10 cellular contexts compared by ENCODE assay signal in genomic region chr10:3469639-3470020, GRCh38.
DNase-seq lines count a peak whose midpoint lies in the region; ATAC-seq, FAIRE-seq and TF ChIP-seq lines count a peak whose summit lies in the region.
"Had no signal": no experiment of that assay in that cellular context is flagged by ENCODE, and none has a peak within 500 bp of the region (broad histone marks: within the 10 kb centered on the region; RNA-seq: fewer than 3 reads in every experiment).

No MANE protein-coding gene starts in this region.

- H4K8ac ChIP-seq in H1 (ENCODE audit: extremely low read depth, insufficient read depth, low read length) (no peak overlapping the region), neuronal stem cell (ENCODE audit: low read depth, low read length) (no peak overlapping the region)

- H2BK5ac ChIP-seq in H1 (ENCODE audit: low read depth, low read length), result peak overlapping the region; percentile 71
- H2BK5ac ChIP-seq in neuronal stem cell (ENCODE audit: low read length), result no peak overlapping the region

- no peak for TF ChIP-seq EP300 in H1 (IDR thresholded peaks at IDR 0.05; ENCODE audit: borderline replicate concordance in 1 of 2, low read depth in 2 of 2, low read length in 2 of 2)

- H3K23me2 ChIP-seq in H1 (ENCODE audit: low read depth, low read length), result no peaks in the 10 kb centered on the region

- H3K23ac ChIP-seq in H1 (ENCODE audit: insufficient read length) (no peak overlapping the region), neuronal stem cell (ENCODE audit: low read depth, low read length, poor library complexity) (no peak overlapping the region)

- H2AK5ac ChIP-seq in H1 (ENCODE audit: low read depth, low read length) (no peak overlapping the region), neuronal stem cell (ENCODE audit: low read depth, low read length) (no peak overlapping the region)

- no peak overlapping the region for H4K5ac ChIP-seq in H1 (ENCODE audit: insufficient read length, low read depth, low read length)

- no peak overlapping the region for H3K27ac Mint-ChIP-seq in T-cell
- H3K27ac Mint-ChIP-seq: B cell had no signal

- no peak for ATAC-seq in PC-3
- no peak for ATAC-seq in GM18517 (IDR thresholded peaks at IDR 0.05; ENCODE audit: unreplicated experiment)
- no peak for ATAC-seq in T-cell (replicated peaks in 1 of 4)
- ATAC-seq in GM18519 (IDR thresholded peaks at IDR 0.05; ENCODE audit: low FRiP score, unreplicated experiment), result no peak

- no TSS peak for BruUV-seq in PC-3 (replicated peaks; lab: Mats Ljungman, UMichigan)

- H2BK20ac ChIP-seq in H1 (ENCODE audit: low read length), result no peak overlapping the region

- H3K4me2 ChIP-seq in PC-3 (ENCODE audit: low read length) (peak overlapping the region; percentile 86), H1 (ENCODE audit: insufficient read depth in 1 of 2, low read depth in 2 of 2, low read length in 2 of 2) (no peak overlapping the region), neuronal stem cell (ENCODE audit: insufficient read depth, low read length, poor library complexity, severe bottlenecking) (no peak overlapping the region)

- H3K36me3 Mint-ChIP-seq in T-cell, result no peaks in the 10 kb centered on the region
- H3K36me3 Mint-ChIP-seq: activated naive CD8-positive, alpha-beta T cell had no signal

- H3K27ac ChIP-seq in PC-3 (ENCODE audit: low read length) (peak overlapping the region; percentile 100), H1 (ENCODE audit: low read depth, low read length) (no peak overlapping the region), neuronal stem cell (replicated peaks; ENCODE audit: low read length) (no peak overlapping the region)

- peaks cover 38 to 56% (median 42%) of the 10 kb centered on the region in 3 donors for H3K4me1 Mint-ChIP-seq in T-cell

- no peak for TF ChIP-seq RAD21 in H1 (IDR thresholded peaks at IDR 0.05 in 1 of 2, conservative IDR thresholded peaks at IDR 0.05 in 1 of 2; ENCODE audit: low read depth in 2 of 2, low read length in 2 of 2)

- peaks cover 62% of the 10 kb centered on the region for H3K4me1 ChIP-seq in PC-3 (ENCODE audit: insufficient read depth, low read length)
- H3K4me1 ChIP-seq in H1 (replicated peaks in 1 of 4; ENCODE audit: control insufficient read depth in 3 of 4, insufficient read depth in 4 of 4, low read length in 3 of 4), result peaks cover 0 to 6% (median 2%) of the 10 kb centered on the region in 4 experiments; a peak in 3 of 7 replicates
- peaks cover 10 to 20% of the 10 kb centered on the region in 2 donors for H3K4me1 ChIP-seq in neuronal stem cell (ENCODE audit: control insufficient read depth in 2 of 2, insufficient read depth in 1 of 2, low read depth in 1 of 2, low read length in 2 of 2)

- POLR2A ChIA-PET in PC-3 (lab: Charles Lee; ENCODE audit: unreplicated experiment), result no interaction called here
- POLR2A ChIA-PET in H1 (lab: Charles Lee; ENCODE audit: partially characterized antibody), result no interaction called here
- POLR2A ChIA-PET in T-cell (lab: Charles Lee), result no interaction called here

- H3K79me2 ChIP-seq in PC-3 (ENCODE audit: low read length) (no peaks in the 10 kb centered on the region), H1 (ENCODE audit: control insufficient read depth in 1 of 2, insufficient read depth in 2 of 2, low read length in 2 of 2) (no peaks in the 10 kb centered on the region)

- FAIRE-seq in H1 (lab: Jason Lieb, UNC), result no peak

- 91% methylated on average over 2 of the region's 2 CpGs; no CpG with 5 or more reads in 1 of the 2 experiments for WGBS in H1 (ENCODE audit: extremely low coverage in 1 of 2, insufficient coverage in 1 of 2, insufficient read length in 1 of 2, insufficient replicate concordance in 2 of 2, low coverage in 1 of 2, low lambda C conversion rate in 2 of 2, missing lambda C conversion rate in 1 of 2), 2 experiments
- no CpG with 5 or more reads among the region's 2 CpGs for WGBS in neuronal stem cell (ENCODE audit: extremely low coverage in 2 of 2, insufficient read length in 2 of 2, insufficient replicate concordance in 1 of 2), 2 donors

- no peaks in the 10 kb centered on the region for H3K27me3 ChIP-seq in PC-3 (ENCODE audit: low read length)
- no peaks in the 10 kb centered on the region for H3K27me3 ChIP-seq in H1 (replicated peaks in 1 of 4; ENCODE audit: control insufficient read depth in 3 of 4, extremely low read depth in 1 of 4, insufficient read depth in 3 of 4, low read length in 3 of 4)
- H3K27me3 ChIP-seq in neuronal stem cell (ENCODE audit: control insufficient read depth in 3 of 3, insufficient read depth in 3 of 3, low read depth in 1 of 3, low read length in 3 of 3), result no peaks in the 10 kb centered on the region

- H3K56ac ChIP-seq in H1 (replicated peaks; ENCODE audit: insufficient read length, low read depth, low read length), result no peak overlapping the region

- no peak for TF ChIP-seq POLR2A in H1 (IDR thresholded peaks at IDR 0.05; ENCODE audit: control extremely low read depth in 1 of 2, low read depth in 2 of 2, low read length in 2 of 2)

- no peaks in the 10 kb centered on the region for H3K9me3 Mint-ChIP-seq in T-cell

- H3K14ac ChIP-seq in H1 (ENCODE audit: insufficient read length) (no peak overlapping the region), neuronal stem cell (ENCODE audit: low read length) (no peak overlapping the region)

- no peaks in the 10 kb centered on the region; the same call in 1 of the 2 replicates for H3K79me1 ChIP-seq in H1 (ENCODE audit: low read depth, low read length)
- no peaks in the 10 kb centered on the region for H3K79me1 ChIP-seq in neuronal stem cell (ENCODE audit: low read depth, low read length)

- H3K36me3 ChIP-seq in PC-3 (ENCODE audit: low read depth, low read length), result no peaks in the 10 kb centered on the region
- H3K36me3 ChIP-seq in H1 (ENCODE audit: control insufficient read depth in 2 of 4, insufficient read depth in 4 of 4, low read length in 3 of 4), result no peaks in the 10 kb centered on the region
- H3K36me3 ChIP-seq in neuronal stem cell (replicated peaks in 1 of 2; ENCODE audit: control insufficient read depth in 2 of 2, insufficient read depth in 2 of 2, low read length in 2 of 2), result no peaks in the 10 kb centered on the region

- H3F3A ChIP-seq in PC-3 (ENCODE audit: low read length, unreplicated experiment), result no peaks in the 10 kb centered on the region

- peak overlapping the region; percentile 92 for H3K9ac ChIP-seq in PC-3 (ENCODE audit: low read length)
- no peak overlapping the region for H3K9ac ChIP-seq in H1 (replicated peaks in 1 of 4; ENCODE audit: extremely low read depth in 1 of 4, low read depth in 3 of 4, low read length in 3 of 4)
- no peak overlapping the region for H3K9ac ChIP-seq in neuronal stem cell (ENCODE audit: low read depth, low read length, poor library complexity)

- H3K9me2 ChIP-seq in PC-3 (replicated peaks; ENCODE audit: low read length), result no peaks in the 10 kb centered on the region

- H3K18ac ChIP-seq in H1 (ENCODE audit: extremely low read depth, low read length) (no peak overlapping the region), neuronal stem cell (ENCODE audit: low read length) (peak overlapping the region; percentile 27)

- H4K20me1 ChIP-seq in PC-3 (ENCODE audit: low read length) (no peaks in the 10 kb centered on the region), H1 (replicated peaks in 1 of 2; ENCODE audit: control insufficient read depth in 1 of 2, insufficient read depth in 2 of 2, low read length in 2 of 2) (no peaks in the 10 kb centered on the region)

- CTCF ChIA-PET in PC-3 (lab: Charles Lee), result no interaction called here
- CTCF ChIA-PET in H1 (lab: Charles Lee; ENCODE audit: partially characterized antibody), result interaction anchor here (1.3 kb wide), 1 partner anchor 206 kb away, joined by 3 read pairs; no protein-coding TSS in a partner anchor
- CTCF ChIA-PET in T-cell (lab: Charles Lee), result no interaction called here

- peak; percentile 31 for DNase-seq in A172 (ENCODE audit: low spot score)
- DNase-seq in PC-3, result peak; percentile 45
- DNase-seq in H1 (ENCODE audit: low read depth in 1 of 2, low spot score in 2 of 2), result no peak
- DNase-seq in neuronal stem cell (ENCODE audit: low spot score), result no peak
- DNase-seq in NOMO-1 (lab: John Stamatoyannopoulos, UW; ENCODE audit: unreplicated experiment in 2 of 2), result no peak
- DNase-seq in T-cell, result no peak

- H2BK15ac ChIP-seq in H1 (ENCODE audit: low read length), result no peak overlapping the region
- H2BK15ac ChIP-seq in neuronal stem cell (ENCODE audit: low read length), result no peak overlapping the region

- intact Hi-C loops in PC-3 (cut with micrococcal nuclease), result loop anchor here (1.0 to 10.0 kb wide), 10 partner anchors 13 to 1303 kb away; no protein-coding TSS in a partner anchor

- no peak overlapping the region for H3K4ac ChIP-seq in H1 (replicated peaks; ENCODE audit: insufficient read length, low read depth, low read length)
- H3K4ac ChIP-seq in neuronal stem cell (ENCODE audit: low read length), result no peak overlapping the region

- H3K9me3 ChIP-seq in PC-3 (ENCODE audit: low read length) (no peaks in the 10 kb centered on the region), H1 (ENCODE audit: insufficient read depth in 2 of 2, low read depth in 1 of 2, low read length in 1 of 2) (no peaks in the 10 kb centered on the region), neuronal stem cell (replicated peaks in 1 of 2; ENCODE audit: control insufficient read depth in 2 of 2, insufficient read depth in 1 of 2, low read depth in 1 of 2, low read length in 2 of 2) (peaks cover 0 to 18% of the 10 kb centered on the region in 2 donors)

- H3K4me3 Mint-ChIP-seq in T-cell, result no peak overlapping the region
- H3K4me3 Mint-ChIP-seq: B cell had no signal

- H4K91ac ChIP-seq in H1 (replicated peaks; ENCODE audit: insufficient read length, low read length) (peak overlapping the region; percentile 45), neuronal stem cell (ENCODE audit: low read depth, low read length, poor library complexity) (no peak overlapping the region)

- no peak for TF ChIP-seq CTCF in PC-3 (conservative IDR thresholded peaks at IDR 0.05; ENCODE audit: low read depth, low read length)
- no peak for TF ChIP-seq CTCF in H1 (IDR thresholded peaks at IDR 0.05; ENCODE audit: control extremely low read depth in 1 of 3, insufficient read depth in 1 of 3, low read depth in 1 of 3, low read length in 3 of 3)

- no peak overlapping the region for H2AFZ ChIP-seq in PC-3 (ENCODE audit: low read length)
- H2AFZ ChIP-seq in H1 (ENCODE audit: low read length), result 0 out of 2 replicates have a peak overlapping the region, but pooled peaks have one; percentile 67
- peak overlapping the region; percentile 51 for H2AFZ ChIP-seq in neuronal stem cell (ENCODE audit: low read length)

- peak overlapping the region; percentile 35; the same call in 1 of the 2 replicates for H3K4me3 ChIP-seq in PC-3 (ENCODE audit: low read length)
- H3K4me3 ChIP-seq in H1 (ENCODE audit: extremely low read depth in 1 of 4, insufficient read depth in 2 of 4, low read depth in 3 of 4, low read length in 4 of 4), result no peak overlapping the region
- no peak overlapping the region for H3K4me3 ChIP-seq in neuronal stem cell (ENCODE audit: low read length in 2 of 2)

- H2BK120ac ChIP-seq in H1 (replicated peaks; ENCODE audit: low read depth, low read length) (peak overlapping the region; percentile 69), neuronal stem cell (ENCODE audit: low read depth, low read length) (no peak overlapping the region)

- peak overlapping the region; percentile 92 for H2BK12ac ChIP-seq in H1 (ENCODE audit: low read depth, low read length)
- H2BK12ac ChIP-seq in neuronal stem cell (ENCODE audit: low read length), result no peak overlapping the region

- H3K27me3 Mint-ChIP-seq in T-cell, result no peaks in the 10 kb centered on the region
- H3K27me3 Mint-ChIP-seq: B cell had no signal

Comparison
In these comparisons a context has a peak if more than half of its experiments do, and no peak if none do; other contexts are left out.
1. DNase-seq: peak in A172 (single experiment) and PC-3 (single experiment); none in H1 (0 of 2), neuronal stem cell (single experiment), NOMO-1 (0 of 2) and T-cell (0 of 34).